8 cellular contexts compared by ENCODE assay signal in the genomic region with DNA sequence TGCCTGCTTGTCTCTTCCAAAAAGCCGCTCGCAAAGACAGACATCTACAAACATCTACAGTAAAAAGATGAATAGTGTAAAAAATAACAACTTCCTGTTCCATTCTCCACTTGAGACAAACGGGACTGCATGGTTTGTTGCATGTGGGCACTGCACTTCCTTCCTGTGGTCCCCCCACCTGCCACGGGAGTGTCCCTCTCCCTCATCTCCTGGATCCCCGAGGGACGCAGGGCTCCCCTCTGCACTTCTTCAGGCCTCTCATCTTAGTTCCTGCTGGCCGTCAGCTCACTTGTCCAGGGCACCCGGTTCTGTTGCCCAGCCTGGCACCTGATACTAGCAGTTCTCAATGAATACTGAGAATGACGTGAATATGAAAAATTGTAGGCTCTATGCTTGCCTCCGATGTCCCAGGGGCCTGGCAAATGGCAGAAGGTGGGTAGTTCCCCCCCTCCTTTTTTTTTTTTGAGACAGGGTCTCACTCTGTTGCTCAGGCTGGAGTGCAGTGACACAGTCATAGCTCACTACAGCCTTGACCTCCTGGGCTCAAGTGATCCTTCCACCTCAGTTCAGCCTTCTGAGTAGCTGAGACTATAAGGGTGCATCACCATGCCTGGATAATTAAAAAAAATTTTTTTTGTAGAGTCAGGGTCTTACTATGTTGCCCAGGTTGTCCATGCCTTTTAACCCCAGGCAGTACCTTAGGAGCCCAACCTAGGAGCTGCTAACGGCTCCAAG. TPM values are rescaled to one million over a fixed set of nuclear protein-coding genes. Genes with fewer than 3 reads are reported as not detected.
DNase-seq lines count a peak whose midpoint lies in the region; ATAC-seq, FAIRE-seq and TF ChIP-seq lines count a peak whose summit lies in the region.

No MANE protein-coding gene starts in this region.

- POLR2A ChIA-PET in OCI-LY7 (lab: Charles Lee) = no interaction called here
- POLR2A ChIA-PET in GM12878 (lab: Charles Lee) = interaction anchor here (0.6 to 1.4 kb wide), 5 partner anchors 10 to 1800 kb away, joined by 3 read pairs; a partner anchor contains a TSS

- TF ChIP-seq RAD21 in GM12878 (IDR thresholded peaks at IDR 0.05; ENCODE audit: insufficient read depth, low read depth, low read length) = no peak

- CTCF ChIA-PET in OCI-LY7 (lab: Charles Lee; ENCODE audit: unreplicated experiment) (interaction anchor here (0.6 kb wide), 1 partner anchor 29 kb away, joined by 7 read pairs; no protein-coding TSS in a partner anchor), GM12878 (lab: Yijun Ruan, JAX) (interaction anchor here (0.6 to 1.2 kb wide), 4 partner anchors 32 to 293 kb away, joined by 3 to 4 read pairs (median 3); no protein-coding TSS in a partner anchor)

- intact Hi-C loops in OCI-LY7 (cut with micrococcal nuclease; ENCODE audit: unreplicated experiment) (loop anchor here (1.0 to 5.0 kb wide), 4 partner anchors 31 to 1488 kb away; a partner anchor contains a TSS), GM12878 (cut with micrococcal nuclease; ENCODE audit: unreplicated experiment) (no loop called here)

- FAIRE-seq in GM12878 (lab: Jason Lieb, UNC) = no peak

- H3K79me2 ChIP-seq in DND-41 (ENCODE audit: insufficient read depth, low read length) (peaks cover 15% of the 10 kb centered on the region), OCI-LY7 (ENCODE audit: insufficient read depth, low read depth, low read length) (peaks cover 14% of the 10 kb centered on the region), GM12878 (ENCODE audit: control insufficient read depth, insufficient read depth, low read length) (peaks cover 19% of the 10 kb centered on the region)

- H3K36me3 ChIP-seq in DND-41 (ENCODE audit: insufficient read depth, low read length) = peaks cover 4% of the 10 kb centered on the region; the same call in 1 of the 2 replicates
- H3K36me3 ChIP-seq in OCI-LY7 (ENCODE audit: insufficient read depth, low read length) = no peaks in the 10 kb centered on the region
- no peaks in the 10 kb centered on the region for H3K36me3 ChIP-seq in GM12878 (ENCODE audit: control insufficient read depth in 2 of 2, insufficient read depth in 2 of 2, low read length in 1 of 2)
- no peaks in the 10 kb centered on the region for H3K36me3 ChIP-seq in rectal smooth muscle tissue (ENCODE audit: control insufficient read depth, insufficient read depth, low read length)

- TF ChIP-seq EP300 in GM12878 (IDR thresholded peaks at IDR 0.05; ENCODE audit: borderline replicate concordance in 1 of 2, control insufficient read depth in 1 of 2, low read depth in 2 of 2, low read length in 2 of 2) = no peak

- in situ Hi-C loops in GM12878 (cut with MboI) = no loop called here

- peak overlapping the region in 1 of 2 experiments; percentile 36; a peak in 2 of 4 replicates for H3K4me3 ChIP-seq in DND-41 (ENCODE audit: low read depth in 1 of 2, low read length in 2 of 2)
- H3K4me3 ChIP-seq in OCI-LY7 (ENCODE audit: low read depth, low read length, poor library complexity, severe bottlenecking) = peak overlapping the region; percentile 52
- peak overlapping the region; percentile 33; the same call in 1 of the 2 replicates for H3K4me3 ChIP-seq in GM12878
- H3K4me3 ChIP-seq in rectal smooth muscle tissue (ENCODE audit: low read length) = no peak overlapping the region

- DNase-seq in DND-41 (peak; percentile 73), OCI-LY7 (ENCODE audit: low spot score) (peak; percentile 66), GM12878 (ENCODE audit: low read depth, low spot score) (no peak), foreskin keratinocyte (no peak), NCI-H1694 treated with DMSO at 0.1 percent for 48 hours (lab: John Stamatoyannopoulos, UW) (no peak), occipital lobe (lab: John Stamatoyannopoulos, UW) (no peak)

- ATAC-seq in DND-41 (ENCODE audit: insufficient read depth, low read depth) (peak; percentile 59), GM12878 (peak; percentile 11), foreskin keratinocyte (no peak), esophagus mucosa (no peak)

- H3K9me3 ChIP-seq in DND-41 (ENCODE audit: insufficient read depth, low read length, severe bottlenecking) (no peaks in the 10 kb centered on the region), OCI-LY7 (ENCODE audit: low read length) (no peaks in the 10 kb centered on the region), GM12878 (replicated peaks; ENCODE audit: control insufficient read depth, insufficient read depth, low read length) (no peaks in the 10 kb centered on the region)

- WGBS in GM12878 (ENCODE audit: insufficient coverage, insufficient replicate concordance, low lambda C conversion rate, missing lambda C conversion rate) = 8% methylated on average over 11 of the region's 11 CpGs

- SMC1A ChIA-PET in GM12878 (lab: Charles Lee; ENCODE audit: uncharacterized antibody, unreplicated experiment) = interaction anchor here (1.0 to 1.6 kb wide), 3 partner anchors 10 to 64 kb away, joined by 3 read pairs; no protein-coding TSS in a partner anchor

- TF ChIP-seq POLR2A in GM12878 (IDR thresholded peaks at IDR 0.05; ENCODE audit: low read depth, low read length) = no peak

- BruUV-seq in OCI-LY7 (replicated peaks; lab: Mats Ljungman, UMichigan) (no TSS peak), GM12878 (replicated peaks; lab: Mats Ljungman, UMichigan) (no TSS peak)

- H3K27me3 ChIP-seq in DND-41 (ENCODE audit: insufficient read depth, low read length, poor library complexity) = no peaks in the 10 kb centered on the region
- no peaks in the 10 kb centered on the region for H3K27me3 ChIP-seq in GM12878 (replicated peaks in 1 of 2; ENCODE audit: control insufficient read depth in 2 of 2, insufficient read depth in 2 of 2, low read length in 1 of 2)
- H3K27me3 ChIP-seq in rectal smooth muscle tissue (ENCODE audit: control insufficient read depth, insufficient read depth, low read length) = no peaks in the 10 kb centered on the region
- H3K27me3 ChIP-seq in foreskin keratinocyte = no peaks in the 10 kb centered on the region

- H3K4me2 ChIP-seq in DND-41 (ENCODE audit: insufficient read depth, low read length) = peak overlapping the region; percentile 57
- peak overlapping the region; percentile 83 for H3K4me2 ChIP-seq in OCI-LY7 (ENCODE audit: low read length)
- H3K4me2 ChIP-seq in GM12878 (ENCODE audit: control insufficient read depth, insufficient read depth) = peak overlapping the region; percentile 61

- H3K9me2 ChIP-seq in OCI-LY7 (ENCODE audit: insufficient read depth, low read length) = no peaks in the 10 kb centered on the region

- H3K4me1 ChIP-seq in DND-41 (ENCODE audit: insufficient read depth, low read length) = peaks cover 46% of the 10 kb centered on the region
- H3K4me1 ChIP-seq in OCI-LY7 (ENCODE audit: insufficient read depth, low read length, poor library complexity, severe bottlenecking) = peaks cover 65% of the 10 kb centered on the region
- peaks cover 38% of the 10 kb centered on the region for H3K4me1 ChIP-seq in GM12878 (ENCODE audit: control insufficient read depth, insufficient read depth, low read length)
- H3K4me1 ChIP-seq in rectal smooth muscle tissue (ENCODE audit: control insufficient read depth, insufficient read depth, low read length) = peaks cover 12% of the 10 kb centered on the region
- H3K4me1 ChIP-seq in foreskin keratinocyte = peaks cover 14% of the 10 kb centered on the region

- TF ChIP-seq CTCF in DND-41 (IDR thresholded peaks at IDR 0.05; ENCODE audit: borderline replicate concordance, extremely low read depth, low read length, poor library complexity, severe bottlenecking) = no peak
- TF ChIP-seq CTCF in OCI-LY7 (conservative IDR thresholded peaks at IDR 0.05; ENCODE audit: low read length) = no peak
- no peak for TF ChIP-seq CTCF in GM12878 (IDR thresholded peaks at IDR 0.05 in 2 of 3, conservative IDR thresholded peaks at IDR 0.05 in 1 of 3; ENCODE audit: control insufficient read depth in 2 of 3, extremely low read depth in 1 of 3, insufficient read depth in 1 of 3, low read depth in 3 of 3, low read length in 3 of 3)
- no peak for TF ChIP-seq CTCF in foreskin keratinocyte (conservative IDR thresholded peaks at IDR 0.05)

- H2AFZ ChIP-seq in DND-41 (ENCODE audit: low read depth, low read length) (0 out of 2 replicates have a peak overlapping the region, but pooled peaks have one; percentile 22), OCI-LY7 (ENCODE audit: low read length) (peak overlapping the region; percentile 93; the same call in 1 of the 2 replicates), GM12878 (ENCODE audit: control insufficient read depth, low read depth, low read length) (peak overlapping the region; percentile 88)

- H3K27ac ChIP-seq in DND-41 (ENCODE audit: low read length) (no peak overlapping the region), OCI-LY7 (ENCODE audit: low read depth, low read length, poor library complexity, severe bottlenecking) (peak overlapping the region; percentile 82), GM12878 (ENCODE audit: control insufficient read depth, insufficient read depth) (no peak overlapping the region), rectal smooth muscle tissue (ENCODE audit: low read depth, low read length) (peak overlapping the region; percentile 54), foreskin keratinocyte (no peak overlapping the region)

- RAD21 ChIA-PET in GM12878 (lab: Charles Lee; ENCODE audit: unreplicated experiment) = interaction anchor here (0.8 kb wide), 1 partner anchor 10 kb away, joined by 3 read pairs; no protein-coding TSS in a partner anchor

- H4K20me1 ChIP-seq in DND-41 (ENCODE audit: insufficient read depth, low read length) = peaks cover 11% of the 10 kb centered on the region
- peaks cover 6% of the 10 kb centered on the region for H4K20me1 ChIP-seq in OCI-LY7 (ENCODE audit: insufficient read depth, low read length)
- peaks cover under 1% of the 10 kb centered on the region; the same call in 1 of the 2 replicates for H4K20me1 ChIP-seq in GM12878 (ENCODE audit: control insufficient read depth, insufficient read depth)

- no peak overlapping the region for H3K9ac ChIP-seq in DND-41 (ENCODE audit: low read depth, low read length)
- H3K9ac ChIP-seq in GM12878 (ENCODE audit: control insufficient read depth, insufficient read depth, low read length) = peak overlapping the region; percentile 15; the same call in 1 of the 2 replicates
- H3K9ac ChIP-seq in rectal smooth muscle tissue (ENCODE audit: low read length) = no peak overlapping the region

RNA-seq across cellular contexts. Expression of a gene that starts 3.5 kb away (rescaled TPM):
- total RNA-seq in OCI-LY7 (2014; rRNA removed; shearing (Covaris generic)) = 157 and 204 TPM in 2 replicates
- 142 and 147 TPM in 2 replicates for total RNA-seq in OCI-LY7 (2022)
- 554 and 642 TPM in 2 replicates for total RNA-seq in GM12878 (2013; cell fraction: nucleolus; rRNA removed)
- 95.2 and 105 TPM in 2 replicates for total RNA-seq in GM12878 (2014; rRNA removed)
- 68.9 and 71.4 TPM in 2 replicates for total RNA-seq in GM12878 (2014; rRNA removed; fragmentation: Illumina TruSeq; extraction: Trizol)
- 102 and 113 TPM in 2 replicates for total RNA-seq in GM12878 (2021)
- 28.4 TPM for polyA plus RNA-seq in GM12878 (2011; ENCODE audit: low read depth)
- 85.2 and 120 TPM in 2 replicates for polyA plus RNA-seq in GM12878 (2011; rRNA removed)
- 67.3 and 92.1 TPM in 2 replicates for polyA plus RNA-seq in GM12878 (2011; cell fraction: cytosol; rRNA removed)
- polyA plus RNA-seq in GM12878 (2011; cell fraction: nucleus; rRNA removed) = 163 and 232 TPM in 2 replicates
- 47.0 and 54.6 TPM in 2 replicates for polyA plus RNA-seq in GM12878 (2012)
- polyA plus RNA-seq in GM12878 (2014; fragmentation: Illumina TruSeq; extraction: Trizol) = 39.2 and 44.2 TPM in 2 replicates
- 10 to 100 TPM in 1 of 2 experiments, 1 to 10 TPM in 1; 5.5 to 15.5 TPM for polyA plus RNA-seq in GM12878 (2014; fragmentation: Nextera tagmentation; extraction: Ambion mirVana)
- 137 and 140 TPM in 2 replicates for polyA plus RNA-seq in GM12878 (2014; rRNA removed)
- polyA plus RNA-seq in GM12878 (2016; fragmentation: Nextera tagmentation; extraction: Ambion mirVana) = 10 to 100 TPM; 75.7 to 76.5 TPM
- 56.7 and 78.0 TPM in 2 replicates for polyA minus RNA-seq in GM12878 (2011; rRNA and poly(A)+ RNA removed)
- 26.9 and 31.3 TPM in 2 replicates for polyA minus RNA-seq in GM12878 (2011; cell fraction: cytosol; rRNA and poly(A)+ RNA removed)
- 69.4 and 128 TPM in 2 replicates for polyA minus RNA-seq in GM12878 (2011; cell fraction: nucleus; rRNA and poly(A)+ RNA removed)
- total RNA-seq in foreskin keratinocyte = 113 and 118 TPM in 2 replicates
- polyA plus RNA-seq in foreskin keratinocyte = 66.8 and 77.5 TPM in 2 replicates
- 80.3 TPM for total RNA-seq in esophagus mucosa
- 355 TPM for total RNA-seq in occipital lobe

Comparison
In these comparisons a context has a peak if more than half of its experiments do, and no peak if none do; other contexts are left out.
1. ATAC-seq: peak in DND-41 (single experiment) and GM12878 (single experiment); none in foreskin keratinocyte (single experiment) and esophagus mucosa (single experiment).
2. DNase-seq: peak in DND-41 (single experiment) and OCI-LY7 (single experiment); none in GM12878 (single experiment), foreskin keratinocyte (0 of 2), NCI-H1694 treated with DMSO at 0.1 percent for 48 hours (single experiment) and occipital lobe (single experiment).
3. H2AFZ ChIP-seq: peak in every context shown above with its lines; median percentile 93 in OCI-LY7; 88 in GM12878; 22 in DND-41.
4. H3K27ac ChIP-seq: peak in OCI-LY7 (single experiment) and rectal smooth muscle tissue (single experiment); none in DND-41 (single experiment), GM12878 (single experiment) and foreskin keratinocyte (single experiment).
5. Peak in every context shown above with its lines, with median percentiles within 50 percentile points of each other: H3K4me2 ChIP-seq.